ENCODE assay signal across 1 cellular context in genomic region chr6:27157461-27158315, GRCh38.
TF ChIP-seq lines count a peak whose summit lies in the region.

No MANE protein-coding gene starts in this region.

TF ChIP-seq in K562, 482 proteins besides CTCF, POLR2A, EP300 and RAD21 (continued from another document and continues in another):
- TF ChIP-seq MAFG (tag; conservative IDR thresholded peaks at IDR 0.05) (0 out of 2 replicates have a peak, but pooled peaks have one; percentile 6), ILK (tag; IDR thresholded peaks at IDR 0.05; ENCODE audit: borderline replicate concordance, low read depth) (no peak), ZKSCAN8 (CRISPR knock-in tag; IDR thresholded peaks at IDR 0.05) (no peak), REST (CRISPR knock-in tag; IDR thresholded peaks at IDR 0.05; ENCODE audit: low read depth) (no peak), SMAD4 (CRISPR knock-in tag; conservative IDR thresholded peaks at IDR 0.05) (peak; percentile 35), NFYB (IDR thresholded peaks at IDR 0.05; ENCODE audit: extremely low read depth, insufficient read length) (no peak), ZNF79 (CRISPR knock-in tag; IDR thresholded peaks at IDR 0.05; ENCODE audit: low read depth) (no peak), ZNF24 (IDR thresholded peaks at IDR 0.05) (peak; percentile 26; the same call in 1 of the 2 replicates), ZNF174 (CRISPR knock-in tag; IDR thresholded peaks at IDR 0.05) (no peak), SMAD2 (IDR thresholded peaks at IDR 0.05; ENCODE audit: low read depth, low read length) (no peak), ARNT (IDR thresholded peaks at IDR 0.05) (peak; percentile 55 to 91; a peak in 2 of 4 replicates), RB1 (IDR thresholded peaks at IDR 0.05; ENCODE audit: low read depth) (peak; percentile 80), ZNF695 (CRISPR knock-in tag; IDR thresholded peaks at IDR 0.05) (no peak), ZNF75A (CRISPR knock-in tag; IDR thresholded peaks at IDR 0.05) (no peak), ZNF764 (CRISPR knock-in tag; IDR thresholded peaks at IDR 0.05; ENCODE audit: low read depth) (0 out of 2 replicates have a peak, but pooled peaks have one; percentile 66), ZNF740 (CRISPR knock-in tag; IDR thresholded peaks at IDR 0.05) (peak; percentile 36; the same call in 1 of the 2 replicates), ZNF740 (tag; IDR thresholded peaks at IDR 0.05) (no peak), GABPB1 (CRISPR knock-in tag; IDR thresholded peaks at IDR 0.05) (no peak; the same call in 1 of the 2 replicates), ZSCAN32 (CRISPR knock-in tag; IDR thresholded peaks at IDR 0.05) (no peak), KDM1A (IDR thresholded peaks at IDR 0.05) (peak in 1 of 2 experiments; percentile 38; a peak in 2 of 4 replicates), ZNF165 (CRISPR knock-in tag; IDR thresholded peaks at IDR 0.05; ENCODE audit: borderline replicate concordance) (no peak), BRD9 (IDR thresholded peaks at IDR 0.05; ENCODE audit: low read depth, partially characterized antibody) (peak; percentile 83), RNF219 (CRISPR knock-in tag; IDR thresholded peaks at IDR 0.05) (no peak), VEZF1 (CRISPR knock-in tag; IDR thresholded peaks at IDR 0.05) (0 out of 2 replicates have a peak, but pooled peaks have one; percentile 31), E2F8 (IDR thresholded peaks at IDR 0.05; ENCODE audit: low read depth, partially characterized antibody) (peak; percentile 66), XRCC5 (IDR thresholded peaks at IDR 0.05; ENCODE audit: low read depth, low read length) (no peak; the same call in none of the 2 replicates), ZNF431 (CRISPR knock-in tag; IDR thresholded peaks at IDR 0.05) (peak; percentile 31; the same call in 1 of the 2 replicates), L3MBTL2 (IDR thresholded peaks at IDR 0.05) (peak; percentile 52), SMAD3 (CRISPR knock-in tag; conservative IDR thresholded peaks at IDR 0.05) (no peak), CREM (IDR thresholded peaks at IDR 0.05; ENCODE audit: low read depth) (peak; percentile 82), SMARCE1 (IDR thresholded peaks at IDR 0.05) (peak; percentile 65; the same call in 1 of the 2 replicates), CHD7 (IDR thresholded peaks at IDR 0.05; ENCODE audit: low read depth, low read length) (no peak), GATA2 (CRISPR knock-in tag; IDR thresholded peaks at IDR 0.05) (no peak), PHTF2 (CRISPR knock-in tag; IDR thresholded peaks at IDR 0.05) (0 out of 2 replicates have a peak, but pooled peaks have one; percentile 74), HEY1 (CRISPR knock-in tag; IDR thresholded peaks at IDR 0.05; ENCODE audit: borderline replicate concordance) (no peak), NR3C1 (CRISPR knock-in tag; IDR thresholded peaks at IDR 0.05) (no peak), PHB (CRISPR knock-in tag; IDR thresholded peaks at IDR 0.05) (0 out of 2 replicates have a peak, but pooled peaks have one; percentile 2)
